Comparison of ENCODE assay signal across 2 cellular contexts in the genomic region with DNA sequence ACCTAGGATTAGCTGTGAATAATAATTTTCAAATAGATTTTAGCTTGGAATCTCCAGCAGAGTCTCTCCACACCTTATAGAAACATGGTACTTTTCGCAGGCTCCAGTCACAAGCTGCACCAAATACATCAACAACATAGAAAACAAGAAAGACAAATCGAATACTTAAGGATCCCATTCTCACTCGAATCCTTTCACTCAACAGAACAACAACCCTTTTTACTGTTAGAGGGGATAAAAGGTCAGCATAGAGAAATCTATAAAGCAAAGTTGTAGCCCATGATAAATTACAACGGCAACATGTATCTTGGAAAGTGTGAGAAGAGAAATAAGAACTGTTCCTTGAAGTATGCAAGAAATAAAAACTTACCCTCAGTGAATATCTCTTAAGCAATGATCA.
TF ChIP-seq lines count a peak whose summit lies in the region.

No MANE protein-coding gene starts in this region.

TF ChIP-seq in A549, 52 proteins besides CTCF, POLR2A, EP300 and RAD21:
- TF ChIP-seq HEYL (CRISPR knock-in tag; IDR thresholded peaks at IDR 0.05) (no peak), CBX8 (IDR thresholded peaks at IDR 0.05) (peak; percentile 23; the same call in 1 of the 2 replicates), GATA3 (IDR thresholded peaks at IDR 0.05; ENCODE audit: borderline replicate concordance) (no peak)
- TF ChIP-seq, protein P1, sequence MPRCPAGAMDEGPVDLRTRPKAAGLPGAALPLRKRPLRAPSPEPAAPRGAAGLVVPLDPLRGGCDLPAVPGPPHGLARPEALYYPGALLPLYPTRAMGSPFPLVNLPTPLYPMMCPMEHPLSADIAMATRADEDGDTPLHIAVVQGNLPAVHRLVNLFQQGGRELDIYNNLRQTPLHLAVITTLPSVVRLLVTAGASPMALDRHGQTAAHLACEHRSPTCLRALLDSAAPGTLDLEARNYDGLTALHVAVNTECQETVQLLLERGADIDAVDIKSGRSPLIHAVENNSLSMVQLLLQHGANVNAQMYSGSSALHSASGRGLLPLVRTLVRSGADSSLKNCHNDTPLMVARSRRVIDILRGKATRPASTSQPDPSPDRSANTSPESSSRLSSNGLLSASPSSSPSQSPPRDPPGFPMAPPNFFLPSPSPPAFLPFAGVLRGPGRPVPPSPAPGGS (IDR thresholded peaks at IDR 0.05) = no peak
TF ChIP-seq in A549: peak in this region for 1.

TF ChIP-seq in H1, 55 proteins besides CTCF, POLR2A, EP300 and RAD21:
- TF ChIP-seq ASH2L (IDR thresholded peaks at IDR 0.05; ENCODE audit: low read length) (no peak), ZNF274 (IDR thresholded peaks at IDR 0.05; ENCODE audit: borderline replicate concordance, extremely low read depth, low read length) (no peak), MAFK (IDR thresholded peaks at IDR 0.05; ENCODE audit: low read depth, low read length) (no peak), SUZ12 (IDR thresholded peaks at IDR 0.05; ENCODE audit: low read length) (peak; percentile 40; the same call in 1 of the 2 replicates), EZH2 (IDR thresholded peaks at IDR 0.05; ENCODE audit: low read depth, low read length, severe bottlenecking) (peak; percentile 33), YY1 (IDR thresholded peaks at IDR 0.05; ENCODE audit: low read depth, low read length) (no peak), SP2 (IDR thresholded peaks at IDR 0.05; ENCODE audit: low read length) (no peak), CBX8 (IDR thresholded peaks at IDR 0.05; ENCODE audit: borderline replicate concordance, low read depth, low read length) (peak; percentile 82), NANOG (IDR thresholded peaks at IDR 0.05; ENCODE audit: insufficient read depth, low read depth, low read length, poor library complexity, severe bottlenecking) (no peak), RNF2 (IDR thresholded peaks at IDR 0.05; ENCODE audit: borderline replicate concordance, low read depth, low read length, missing control alignments, poor library complexity, severe bottlenecking) (no peak), SRF (IDR thresholded peaks at IDR 0.05; ENCODE audit: low read depth, low read length) (no peak), TCF12 (IDR thresholded peaks at IDR 0.05; ENCODE audit: low read depth, low read length) (no peak), POU5F1 (IDR thresholded peaks at IDR 0.05; ENCODE audit: low read depth, low read length) (no peak), GTF2F1 (IDR thresholded peaks at IDR 0.05; ENCODE audit: borderline replicate concordance, low read depth, low read length) (no peak), NRF1 (IDR thresholded peaks at IDR 0.05; ENCODE audit: low read depth, low read length) (no peak), SIX5 (IDR thresholded peaks at IDR 0.05; ENCODE audit: low read depth, low read length) (no peak), PHF8 (conservative IDR thresholded peaks at IDR 0.05; ENCODE audit: low read depth, low read length) (no peak), POLR2AphosphoS5 (IDR thresholded peaks at IDR 0.05; ENCODE audit: low read depth, low read length) (no peak), CHD2 (IDR thresholded peaks at IDR 0.05; ENCODE audit: low read length) (no peak)
- TF ChIP-seq, protein P2, sequence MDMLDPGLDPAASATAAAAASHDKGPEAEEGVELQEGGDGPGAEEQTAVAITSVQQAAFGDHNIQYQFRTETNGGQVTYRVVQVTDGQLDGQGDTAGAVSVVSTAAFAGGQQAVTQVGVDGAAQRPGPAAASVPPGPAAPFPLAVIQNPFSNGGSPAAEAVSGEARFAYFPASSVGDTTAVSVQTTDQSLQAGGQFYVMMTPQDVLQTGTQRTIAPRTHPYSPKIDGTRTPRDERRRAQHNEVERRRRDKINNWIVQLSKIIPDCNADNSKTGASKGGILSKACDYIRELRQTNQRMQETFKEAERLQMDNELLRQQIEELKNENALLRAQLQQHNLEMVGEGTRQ (IDR thresholded peaks at IDR 0.05; ENCODE audit: low read length) = no peak
